Comparison of ENCODE assay signal across 30 cellular contexts in genomic region chr2:236714061-236714460, GRCh38.
DNase-seq lines count a peak whose midpoint lies in the region; ATAC-seq, FAIRE-seq and TF ChIP-seq lines count a peak whose summit lies in the region.
"Had no signal": no experiment of that assay in that cellular context is flagged by ENCODE, and none has a peak within 500 bp of the region (broad histone marks: within the 10 kb centered on the region; RNA-seq: fewer than 3 reads in every experiment).

No MANE protein-coding gene starts in this region.

- H2BK12ac ChIP-seq in mesenchymal stem cell (ENCODE audit: low read length in 2 of 2): peak overlapping the region in 1 of 2 experiments; percentile 21

- DNase-seq in SJSA1 (ENCODE audit: low read depth in 1 of 2, low spot score in 2 of 2) (peak; percentile 80 to 86), mesenchymal stem cell (no peak), kidney (no peak), NCI-H2029 (lab: John Stamatoyannopoulos, UW) (no peak), left colon (no peak)
- DNase-seq: activated CD4-positive, alpha-beta memory T cell treated with anti-CD3 and anti-CD28 coated beads, Interleukin-2, amount 10 ng/mL, durations not matched to agents 7 days and 5 days; activated CD4-positive, CD25-positive, alpha-beta regulatory T cell treated with anti-CD3 and anti-CD28 coated beads, Interleukin-2, amount 50 U/mL, for 72 hours; activated naive CD8-positive, alpha-beta T cell treated with anti-CD3 and anti-CD28 coated beads, Interleukin-2, amount 50 U/mL, for 24 hours; CD4-positive, CD25-positive, alpha-beta regulatory T cell; GDM1; HFFc6; immature natural killer cell; left ventricle myocardium superior; MM.1S; NCI-H1436; NCI-H524; NK-92 treated with Interleukin-12 subunit alpha and Interleukin-12 subunit beta, amount 100 ng/mL, for 24 hours; occipital lobe; SIG-M5; small intestine; stimulated activated CD4-positive, alpha-beta T cell treated with anti-CD3 and anti-CD28 coated beads, Interleukin-1b, Interleukin-23, amount 100 ng/mL, for 48 hours; T-helper 1 cell had no signal

- intact Hi-C loops in kidney (cut with DNase I) (no loop called here), left colon (cut with DNase I, micrococcal nuclease) (no loop called here)

- no peak overlapping the region for H4K91ac ChIP-seq in mesenchymal stem cell (ENCODE audit: low read length)

- H3K4me2 ChIP-seq in BLaER1 treated with 17β-estradiol and CSF1 and Interleukin-3, amounts not matched to agents 10 nM and 100 nM: peak overlapping the region; percentile 61 to 93 (median 78)
- no peak overlapping the region for H3K4me2 ChIP-seq in mesenchymal stem cell (ENCODE audit: low read length, poor library complexity, severe bottlenecking)

- H2BK5ac ChIP-seq in mesenchymal stem cell (ENCODE audit: low read depth, low read length, poor library complexity, severe bottlenecking): no peak overlapping the region

- no peak overlapping the region for H3K14ac ChIP-seq in mesenchymal stem cell (ENCODE audit: low read length in 2 of 2)

- peak overlapping the region; percentile 29 for H2AK5ac ChIP-seq in mesenchymal stem cell (ENCODE audit: low read length, severe bottlenecking)

- no peak overlapping the region for H3K4ac ChIP-seq in mesenchymal stem cell (ENCODE audit: low read depth in 1 of 2, low read length in 2 of 2)

- H3K27me3 ChIP-seq in BLaER1 treated with 17β-estradiol and CSF1 and Interleukin-3, amounts not matched to agents 10 nM and 100 nM: no peaks in the 10 kb centered on the region
- H3K27me3 ChIP-seq in SJSA1 (replicated peaks) (no peaks in the 10 kb centered on the region), mesenchymal stem cell (ENCODE audit: control insufficient read depth in 1 of 2, insufficient read depth in 1 of 2, low read length in 2 of 2) (no peaks in the 10 kb centered on the region), subcutaneous abdominal adipose tissue (ENCODE audit: control insufficient read depth in 5 of 5, insufficient read depth in 4 of 5, low read length in 5 of 5) (peaks cover 0 to 2% (median 0%) of the 10 kb centered on the region in 5 donors)

- no peak for TF ChIP-seq CTCF in kidney (IDR thresholded peaks at IDR 0.05; ENCODE audit: borderline replicate concordance, extremely low read depth, insufficient read depth)

- no peak overlapping the region for H3K18ac ChIP-seq in mesenchymal stem cell (ENCODE audit: low read depth in 1 of 2, low read length in 2 of 2)

- no peak overlapping the region for H2AFZ ChIP-seq in mesenchymal stem cell (ENCODE audit: low read depth, low read length)

- no peak for ATAC-seq in left colon
- ATAC-seq: activated naive CD8-positive, alpha-beta T cell treated with anti-CD3 and anti-CD28 coated beads, Interleukin-2, amount 50 U/mL, for 24 hours; esophagus mucosa; K562; left ventricle myocardium superior; Panc1 had no signal

- H3K4me1 ChIP-seq in BLaER1 treated with 17β-estradiol and CSF1 and Interleukin-3, amounts not matched to agents 10 nM and 100 nM: peaks cover 19 to 68% (median 41%) of the 10 kb centered on the region in 10 experiments
- H3K4me1 ChIP-seq in SJSA1 (replicated peaks) (peaks cover 71% of the 10 kb centered on the region), mesenchymal stem cell (ENCODE audit: control insufficient read depth, insufficient read depth, low read depth, low read length) (peaks cover 8% of the 10 kb centered on the region), subcutaneous abdominal adipose tissue (ENCODE audit: control insufficient read depth in 5 of 5, insufficient read depth in 5 of 5, low read length in 5 of 5) (peaks cover 6 to 37% (median 24%) of the 10 kb centered on the region in 5 donors), kidney (ENCODE audit: control insufficient read depth in 1 of 2, insufficient read depth in 1 of 2, low read depth in 1 of 2, low read length in 2 of 2) (no peaks in the 10 kb centered on the region)

- H3K9ac ChIP-seq in BLaER1 treated with 17β-estradiol and CSF1 and Interleukin-3, amounts not matched to agents 10 nM and 100 nM: no peak overlapping the region
- H3K9ac ChIP-seq in mesenchymal stem cell (ENCODE audit: low read length) (no peak overlapping the region), subcutaneous abdominal adipose tissue (ENCODE audit: low read length in 5 of 5) (no peak overlapping the region), kidney (ENCODE audit: low read length in 2 of 2) (no peak overlapping the region)

- no peaks in the 10 kb centered on the region for H3K9me3 ChIP-seq in BLaER1 treated with 17β-estradiol and CSF1 and Interleukin-3, amounts not matched to agents 10 nM and 100 nM (replicated peaks in 1 of 11)
- H3K9me3 ChIP-seq in SJSA1 (replicated peaks): no peaks in the 10 kb centered on the region
- H3K9me3 ChIP-seq in mesenchymal stem cell (ENCODE audit: control insufficient read depth, low read length): no peaks in the 10 kb centered on the region
- no peaks in the 10 kb centered on the region for H3K9me3 ChIP-seq in subcutaneous abdominal adipose tissue (ENCODE audit: control insufficient read depth in 5 of 5, low read length in 5 of 5)
- no peaks in the 10 kb centered on the region for H3K9me3 ChIP-seq in kidney (ENCODE audit: control insufficient read depth in 1 of 2, low read length in 2 of 2)

- no peak overlapping the region for H2BK15ac ChIP-seq in mesenchymal stem cell (ENCODE audit: low read depth, poor library complexity, severe bottlenecking)

- no peaks in the 10 kb centered on the region for H3K79me1 ChIP-seq in mesenchymal stem cell (replicated peaks; ENCODE audit: low read length, poor library complexity, severe bottlenecking)

- no peak overlapping the region for H4K8ac ChIP-seq in mesenchymal stem cell (ENCODE audit: low read length)

- WGBS in mesenchymal stem cell: 70% methylated on average over 4 of the region's 5 CpGs

- no peaks in the 10 kb centered on the region for H3K36me3 ChIP-seq in BLaER1 treated with 17β-estradiol and CSF1 and Interleukin-3, amounts not matched to agents 10 nM and 100 nM
- H3K36me3 ChIP-seq in SJSA1 (no peaks in the 10 kb centered on the region), mesenchymal stem cell (ENCODE audit: control insufficient read depth in 1 of 2, insufficient read depth in 2 of 2, low read depth in 1 of 2, low read length in 2 of 2) (no peaks in the 10 kb centered on the region), subcutaneous abdominal adipose tissue (ENCODE audit: control insufficient read depth in 5 of 5, insufficient read depth in 5 of 5, low read length in 5 of 5) (no peaks in the 10 kb centered on the region), kidney (ENCODE audit: control insufficient read depth in 1 of 2, insufficient read depth in 2 of 2, low read length in 2 of 2) (no peaks in the 10 kb centered on the region)

- H4K20me1 ChIP-seq in BLaER1 treated with 17β-estradiol and CSF1 and Interleukin-3, amounts not matched to agents 10 nM and 100 nM: no peaks in the 10 kb centered on the region

- no peak overlapping the region for H3K4me3 ChIP-seq in BLaER1 treated with 17β-estradiol and CSF1 and Interleukin-3, amounts not matched to agents 10 nM and 100 nM
- H3K4me3 ChIP-seq in SJSA1: no peak overlapping the region
- H3K4me3 ChIP-seq in mesenchymal stem cell (ENCODE audit: insufficient read depth in 1 of 2, low read depth in 1 of 2, low read length in 2 of 2): no peak overlapping the region
- H3K4me3 ChIP-seq in subcutaneous abdominal adipose tissue (ENCODE audit: low read depth in 1 of 5, low read length in 5 of 5): no peak overlapping the region
- no peak overlapping the region for H3K4me3 ChIP-seq in kidney (ENCODE audit: low read length in 2 of 2)
- H3K4me3 ChIP-seq: coronary artery, K562 had no signal

- FAIRE-seq in kidney (lab: Jason Lieb, UNC): no peak
- FAIRE-seq: frontal cortex, GM18507, K562, small intestine had no signal

- no peak overlapping the region for H3K27ac ChIP-seq in BLaER1 treated with 17β-estradiol and CSF1 and Interleukin-3, amounts not matched to agents 10 nM and 100 nM
- H3K27ac ChIP-seq in SJSA1: peak overlapping the region; percentile 89
- no peak overlapping the region for H3K27ac ChIP-seq in mesenchymal stem cell (ENCODE audit: low read length, poor library complexity, severe bottlenecking)
- H3K27ac ChIP-seq in subcutaneous abdominal adipose tissue (ENCODE audit: low read depth, low read length): peak overlapping the region; percentile 38
- H3K27ac ChIP-seq in kidney (ENCODE audit: low read depth in 2 of 2, low read length in 2 of 2): no peak overlapping the region
- H3K27ac ChIP-seq: coronary artery had no signal

- no peak overlapping the region for H2BK120ac ChIP-seq in mesenchymal stem cell (ENCODE audit: low read depth, low read length)

- H3K23ac ChIP-seq in mesenchymal stem cell (ENCODE audit: low read length in 2 of 2): no peak overlapping the region

Comparison
In these comparisons a context has a peak if more than half of its experiments do, and no peak if none do; other contexts are left out.
1. H3K27ac ChIP-seq: peak in SJSA1 (single experiment) and subcutaneous abdominal adipose tissue (single experiment); none in BLaER1 treated with 17β-estradiol and CSF1 and Interleukin-3, amounts not matched to agents 10 nM and 100 nM (0 of 11), mesenchymal stem cell (single experiment) and kidney (0 of 2).
2. DNase-seq: peak in SJSA1 (2 of 2); none in mesenchymal stem cell (single experiment), kidney (single experiment), NCI-H2029 (single experiment) and left colon (0 of 2).